ENCODE assay signal across 38 cellular contexts in the genomic region with DNA sequence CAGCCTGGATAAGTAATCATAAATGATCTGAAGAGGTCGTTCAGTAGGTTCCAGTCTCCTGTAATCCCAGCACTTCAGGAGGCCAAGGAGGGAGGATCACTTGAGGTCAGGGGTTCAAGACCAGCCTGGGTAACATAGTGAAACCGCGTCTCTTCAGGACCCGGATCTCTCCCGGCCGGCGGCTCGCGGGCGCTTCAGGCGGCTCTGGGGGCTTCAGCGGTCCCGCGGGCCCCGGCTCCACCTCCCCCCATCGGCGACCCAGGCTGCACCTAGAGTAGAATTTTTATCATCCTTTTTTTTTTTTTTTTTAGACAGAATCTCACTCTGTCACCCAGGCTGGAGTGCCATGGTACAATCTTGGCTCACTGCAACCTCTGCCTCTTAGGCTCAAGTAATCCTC.
"Had no signal": no experiment of that assay in that cellular context is flagged by ENCODE, and none has a peak within 500 bp of the region (broad histone marks: within the 10 kb centered on the region; RNA-seq: fewer than 3 reads in every experiment).

No MANE protein-coding gene starts in this region.

- H3K9me3 Mint-ChIP-seq: activated naive CD8-positive, alpha-beta T cell treated with anti-CD3 and anti-CD28 coated beads, Interleukin-2, amount 50 U/mL, for 24 hours; activated T-cell treated with anti-CD3 and anti-CD28 coated beads, Interleukin-2, amount 50 U/mL, for 24 hours; activated T-helper 17 cell treated with anti-CD3 and anti-CD28 coated beads, Interleukin-2, amount 50 U/mL, for 72 hours; central memory CD8-positive, alpha-beta T cell had no signal

- ATAC-seq: activated naive CD4-positive, alpha-beta T cell treated with anti-CD3 and anti-CD28 coated beads, Interleukin-2, amount 50 U/mL, for 72 hours; activated naive CD8-positive, alpha-beta T cell treated with anti-CD3 and anti-CD28 coated beads, Interleukin-2, amount 50 U/mL, for 24 hours; activated T-cell treated with anti-CD3 and anti-CD28 coated beads, Interleukin-2, amount 50 U/mL, for 4 hours; activated T-cell treated with anti-CD3 and anti-CD28 coated beads, Interleukin-2, amount 50 U/mL, for 72 hours; activated T-helper 17 cell treated with anti-CD3 and anti-CD28 coated beads, Interleukin-2, amount 50 U/mL, for 72 hours; body of pancreas had no signal

- H3K4me3 ChIP-seq: adrenal gland, ascending aorta, body of pancreas, breast epithelium, cardiac muscle cell had no signal

- H3K4me1 Mint-ChIP-seq: activated naive CD4-positive, alpha-beta T cell treated with anti-CD3 and anti-CD28 coated beads, Interleukin-2, amount 50 U/mL, for 24 hours; activated naive CD8-positive, alpha-beta T cell treated with anti-CD3 and anti-CD28 coated beads, Interleukin-2, amount 50 U/mL, for 24 hours; activated T-helper 17 cell treated with anti-CD3 and anti-CD28 coated beads, Interleukin-2, amount 50 U/mL, for 72 hours; central memory CD8-positive, alpha-beta T cell had no signal

- H3K9me3 ChIP-seq: adrenal gland, ascending aorta, body of pancreas, breast epithelium had no signal

- H3K4me1 ChIP-seq: adrenal gland, ascending aorta, breast epithelium had no signal

- H3K36me3 Mint-ChIP-seq: activated naive CD4-positive, alpha-beta T cell treated with anti-CD3 and anti-CD28 coated beads, Interleukin-2, amount 10 ng/mL, durations not matched to agents 7 days and 5 days; activated naive CD4-positive, alpha-beta T cell treated with anti-CD3 and anti-CD28 coated beads, Interleukin-2, amount 50 U/mL, for 24 hours; activated naive CD8-positive, alpha-beta T cell; activated naive CD8-positive, alpha-beta T cell treated with anti-CD3 and anti-CD28 coated beads for 36 hours; activated naive CD8-positive, alpha-beta T cell treated with anti-CD3 and anti-CD28 coated beads, Interleukin-2, amount 10 ng/mL, durations not matched to agents 7 days and 5 days; brain had no signal

- H3K36me3 ChIP-seq: adrenal gland, ascending aorta, brain microvascular endothelial cell, breast epithelium, cardiac muscle cell had no signal

- H3K27me3 ChIP-seq: adrenal gland, ascending aorta, body of pancreas, brain microvascular endothelial cell, breast epithelium, cardiac muscle cell had no signal

- H3K27ac Mint-ChIP-seq: activated naive CD4-positive, alpha-beta T cell treated with anti-CD3 and anti-CD28 coated beads for 36 hours; activated naive CD4-positive, alpha-beta T cell treated with anti-CD3 and anti-CD28 coated beads, Interleukin-2, amount 10 ng/mL, durations not matched to agents 7 days and 5 days; activated naive CD4-positive, alpha-beta T cell treated with anti-CD3 and anti-CD28 coated beads, Interleukin-2, amount 50 U/mL, for 24 hours; activated naive CD4-positive, alpha-beta T cell treated with anti-CD3 and anti-CD28 coated beads, Interleukin-2, amount 50 U/mL, for 72 hours; activated naive CD8-positive, alpha-beta T cell; activated naive CD8-positive, alpha-beta T cell treated with anti-CD3 and anti-CD28 coated beads for 36 hours; activated naive CD8-positive, alpha-beta T cell treated with anti-CD3 and anti-CD28 coated beads, Interleukin-2, amount 10 ng/mL, durations not matched to agents 7 days and 5 days; activated naive CD8-positive, alpha-beta T cell treated with anti-CD3 and anti-CD28 coated beads, Interleukin-2, amount 50 U/mL, for 24 hours; activated T-cell treated with anti-CD3 and anti-CD28 coated beads, Interleukin-2, amount 50 U/mL, for 24 hours; activated T-cell treated with anti-CD3 and anti-CD28 coated beads, Interleukin-2, amount 50 U/mL, for 72 hours; activated T-helper 1 cell treated with anti-CD3 and anti-CD28 coated beads, Interleukin-12 subunit alpha, Interleukin-12 subunit beta, Interleukin-2, Interleukin-4 antibody, amounts not matched to agents 30 ng/mL and 10 ng/mL and 1 ng/mL, durations not matched to agents 14 hours and 24 hours and 36 hours; activated T-helper 17 cell treated with anti-CD3 and anti-CD28 coated beads, Interleukin-2, amount 50 U/mL, for 72 hours; activated T-helper 2 cell treated with anti-CD3 and anti-CD28 coated beads, Interferon-gamma antibody, Interleukin-2, Interleukin-4, amounts not matched to agents 10 μg/mL and 5 μg/mL and 100 μg/mL, durations not matched to agents 14 hours and 24 hours and 36 hours; brain had no signal

- DNase-seq: activated effector memory CD4-positive, alpha-beta T cell treated with anti-CD3 and anti-CD28 coated beads, Interleukin-2, amount 50 U/mL, for 16 hours; activated effector memory CD4-positive, alpha-beta T cell treated with Interleukin-2 at 50 U/mL for 16 hours; activated gamma-delta T cell; activated gamma-delta T cell treated with Interleukin-2 at 50 U/mL for 16 hours; activated naive CD4-positive, alpha-beta T cell treated with anti-CD3 and anti-CD28 coated beads for 36 hours; activated naive CD4-positive, alpha-beta T cell treated with anti-CD3 and anti-CD28 coated beads, Interleukin-2, amount 10 ng/mL, durations not matched to agents 7 days and 5 days; activated naive CD4-positive, alpha-beta T cell treated with anti-CD3 and anti-CD28 coated beads, Interleukin-2, amount 50 U/mL, for 16 hours; activated naive CD4-positive, alpha-beta T cell treated with Interleukin-2 at 50 U/mL for 16 hours; activated naive CD8-positive, alpha-beta T cell treated with anti-CD3 and anti-CD28 coated beads for 36 hours; activated naive CD8-positive, alpha-beta T cell treated with anti-CD3 and anti-CD28 coated beads, Interleukin-2, amount 10 ng/mL, durations not matched to agents 7 days and 5 days; activated naive CD8-positive, alpha-beta T cell treated with anti-CD3 and anti-CD28 coated beads, Interleukin-2, amount 50 U/mL, for 24 hours; activated T-cell treated with anti-CD3 and anti-CD28 coated beads, Interleukin-2, amount 50 U/mL, for 1 hour; activated T-cell treated with anti-CD3 and anti-CD28 coated beads, Interleukin-2, amount 50 U/mL, for 24 hours; activated T-cell treated with anti-CD3 and anti-CD28 coated beads, Interleukin-2, amount 50 U/mL, for 4 hours; activated T-cell treated with anti-CD3 and anti-CD28 coated beads, Interleukin-2, amount 50 U/mL, for 48 hours; activated T-cell treated with anti-CD3 and anti-CD28 coated beads, Interleukin-2, amount 50 U/mL, for 72 hours; adrenal gland; amniotic stem cell; amygdala; anterior cingulate cortex; aorta; body of pancreas; brain microvascular endothelial cell; caudate nucleus; central memory CD4-positive, alpha-beta T cell; cerebellar nuclear complex had no signal

- H3K4me3 Mint-ChIP-seq: activated naive CD4-positive, alpha-beta T cell treated with anti-CD3 and anti-CD28 coated beads for 36 hours; activated naive CD4-positive, alpha-beta T cell treated with anti-CD3 and anti-CD28 coated beads, Interleukin-2, amount 10 ng/mL, durations not matched to agents 7 days and 5 days; activated naive CD4-positive, alpha-beta T cell treated with anti-CD3 and anti-CD28 coated beads, Interleukin-2, amount 50 U/mL, for 24 hours; activated naive CD8-positive, alpha-beta T cell; activated naive CD8-positive, alpha-beta T cell treated with anti-CD3 and anti-CD28 coated beads for 36 hours; activated naive CD8-positive, alpha-beta T cell treated with anti-CD3 and anti-CD28 coated beads, Interleukin-2, amount 10 ng/mL, durations not matched to agents 7 days and 5 days; activated naive CD8-positive, alpha-beta T cell treated with anti-CD3 and anti-CD28 coated beads, Interleukin-2, amount 50 U/mL, for 24 hours; activated T-cell treated with anti-CD3 and anti-CD28 coated beads, Interleukin-2, amount 50 U/mL, for 24 hours; activated T-cell treated with anti-CD3 and anti-CD28 coated beads, Interleukin-2, amount 50 U/mL, for 4 hours; activated T-cell treated with anti-CD3 and anti-CD28 coated beads, Interleukin-2, amount 50 U/mL, for 72 hours; activated T-helper 1 cell treated with anti-CD3 and anti-CD28 coated beads, Interleukin-12 subunit alpha, Interleukin-12 subunit beta, Interleukin-2, Interleukin-4 antibody, amounts not matched to agents 30 ng/mL and 10 ng/mL and 1 ng/mL, durations not matched to agents 14 hours and 24 hours and 36 hours; activated T-helper 17 cell treated with anti-CD3 and anti-CD28 coated beads, Interleukin-2, amount 50 U/mL, for 72 hours; brain; central memory CD8-positive, alpha-beta T cell had no signal

- H3K27ac ChIP-seq: adrenal gland, ascending aorta, body of pancreas, brain microvascular endothelial cell, breast epithelium, cardiac muscle cell had no signal

- FAIRE-seq: astrocyte had no signal
